8 cellular contexts compared by ENCODE assay signal in genomic region chr14:68685419-68686211, GRCh38.
A peak's percentile ranks its signal among the peaks of the same experiment; 100 is the strongest.
DNase-seq lines count a peak whose midpoint lies in the region; ATAC-seq and TF ChIP-seq lines count a peak whose summit lies in the region.

No MANE protein-coding gene starts in this region.

- H3K4me2 ChIP-seq in DOHH2 (ENCODE audit: low read length) (peak overlapping the region; percentile 97), Karpas-422 (ENCODE audit: low read depth, low read length, poor library complexity, severe bottlenecking) (peak overlapping the region; percentile 69)

- CTCF ChIA-PET in activated CD4-positive, alpha-beta memory T cell treated with anti-CD3 and anti-CD28 coated beads for 36 hours (lab: Charles Lee) = interaction anchor here (0.8 to 1.5 kb wide), 6 partner anchors 99 to 741 kb away, joined by 3 to 9 read pairs (median 4); no protein-coding TSS in a partner anchor

- H3K4me3 ChIP-seq in DOHH2 (ENCODE audit: low read length) (peak overlapping the region; percentile 75), Karpas-422 (ENCODE audit: low read length) (peak overlapping the region; percentile 52; the same call in 1 of the 2 replicates), esophagus muscularis mucosa (no peak overlapping the region)

- peaks cover 33% of the 10 kb centered on the region for H3K79me2 ChIP-seq in DOHH2 (ENCODE audit: control insufficient read depth, low read length)
- H3K79me2 ChIP-seq in Karpas-422 (ENCODE audit: low read length) = no peaks in the 10 kb centered on the region

- H3K9me2 ChIP-seq in DOHH2 (replicated peaks; ENCODE audit: control insufficient read depth, low read length) (no peaks in the 10 kb centered on the region), Karpas-422 (replicated peaks; ENCODE audit: insufficient read depth, low read length) (no peaks in the 10 kb centered on the region)

- H3K9me3 Mint-ChIP-seq in activated CD4-positive, alpha-beta memory T cell treated with anti-CD3 and anti-CD28 coated beads for 36 hours = no peaks in the 10 kb centered on the region

- peaks cover 59% of the 10 kb centered on the region for H3K4me1 Mint-ChIP-seq in activated CD4-positive, alpha-beta memory T cell treated with anti-CD3 and anti-CD28 coated beads for 36 hours (ENCODE audit: low read depth)

- POLR2A ChIA-PET in activated CD4-positive, alpha-beta memory T cell treated with anti-CD3 and anti-CD28 coated beads for 36 hours (lab: Charles Lee) = interaction anchor here (0.6 to 2.0 kb wide), 15 partner anchors 9 to 832 kb away, joined by 3 to 13 read pairs (median 5); partner anchors contain the start of gene ZFP36L1

- H3K4me3 Mint-ChIP-seq in activated CD4-positive, alpha-beta memory T cell treated with anti-CD3 and anti-CD28 coated beads for 36 hours = peak overlapping the region; percentile 47

- peaks cover 31% of the 10 kb centered on the region for H3F3A ChIP-seq in DOHH2 (ENCODE audit: control insufficient read depth, insufficient read depth)

- H3K27ac ChIP-seq in DOHH2 (ENCODE audit: low read depth, low read length) = peak overlapping the region; percentile 97
- H3K27ac ChIP-seq in Karpas-422 (ENCODE audit: low read length) = peak overlapping the region; percentile 91
- H3K27ac ChIP-seq in esophagus muscularis mucosa (replicated peaks in 1 of 4) = peak overlapping the region; percentile 81 to 89 (median 85)

- H3K4me1 ChIP-seq in DOHH2 (ENCODE audit: control insufficient read depth, low read length) = peaks cover 97% of the 10 kb centered on the region
- peaks cover 86% of the 10 kb centered on the region for H3K4me1 ChIP-seq in Karpas-422 (ENCODE audit: low read length)
- peaks cover 51 to 92% (median 84%) of the 10 kb centered on the region in 4 donors for H3K4me1 ChIP-seq in esophagus muscularis mucosa

- H3K9me3 ChIP-seq in DOHH2 (ENCODE audit: control insufficient read depth, insufficient read depth, low read length) (no peaks in the 10 kb centered on the region), Karpas-422 (ENCODE audit: low read length) (no peaks in the 10 kb centered on the region), esophagus muscularis mucosa (no peaks in the 10 kb centered on the region)

- DNase-seq in Karpas-422 (peak; percentile 94), esophagus muscularis mucosa (ENCODE audit: extremely low spot score) (no peak), NCI-H345 treated with DMSO at 0.1 percent for 48 hours (lab: John Stamatoyannopoulos, UW; ENCODE audit: unreplicated experiment) (no peak), GM03348 (ENCODE audit: low spot score) (no peak)
- peak; percentile 92 for DNase-seq in activated CD4-positive, alpha-beta memory T cell treated with anti-CD3 and anti-CD28 coated beads for 36 hours
- DNase-seq in stimulated activated CD4-positive, alpha-beta T cell treated with anti-CD3 and anti-CD28 coated beads, Interleukin-12 subunit alpha, Interleukin-12 subunit beta, amount 100 ng/mL, for 4 hours = peak; percentile 52

- no peak overlapping the region; the same call in 1 of the 2 replicates for H2AFZ ChIP-seq in Karpas-422 (ENCODE audit: low read length)

- 66% methylated on average over 11 of the region's 12 CpGs for WGBS in esophagus muscularis mucosa

- peak overlapping the region; percentile 93 for H3K27ac Mint-ChIP-seq in activated CD4-positive, alpha-beta memory T cell treated with anti-CD3 and anti-CD28 coated beads for 36 hours

- no peaks in the 10 kb centered on the region for H3K27me3 ChIP-seq in DOHH2 (ENCODE audit: control insufficient read depth, low read length)
- no peaks in the 10 kb centered on the region for H3K27me3 ChIP-seq in Karpas-422 (ENCODE audit: low read length)
- H3K27me3 ChIP-seq in esophagus muscularis mucosa = no peaks in the 10 kb centered on the region

- TF ChIP-seq EP300 in esophagus muscularis mucosa (IDR thresholded peaks at IDR 0.05) = peak; percentile 53

- no peak for TF ChIP-seq CTCF in DOHH2 (IDR thresholded peaks at IDR 0.05; ENCODE audit: low read depth, low read length, poor library complexity, severe bottlenecking)
- TF ChIP-seq CTCF in esophagus muscularis mucosa (IDR thresholded peaks at IDR 0.05) = no peak

- ATAC-seq in GM21723 (IDR thresholded peaks at IDR 0.05; ENCODE audit: unreplicated experiment) = peak; percentile 81

- intact Hi-C loops in activated CD4-positive, alpha-beta memory T cell treated with anti-CD3 and anti-CD28 coated beads for 36 hours (cut with micrococcal nuclease) = loop anchor here (1.0 to 10.0 kb wide), 10 partner anchors 22 to 867 kb away; partner anchors contain the start of genes RAD51B and ZFP36L1
- intact Hi-C loops in esophagus muscularis mucosa (cut with DNase I) = loop anchor here (5.0 to 10.0 kb wide), 3 partner anchors 92 to 751 kb away; no protein-coding TSS in a partner anchor

- peak overlapping the region; percentile 59 for H3K9ac ChIP-seq in Karpas-422 (ENCODE audit: low read length)

- H3K36me3 ChIP-seq in DOHH2 (ENCODE audit: control insufficient read depth, low read length) = peaks cover 14% of the 10 kb centered on the region
- H3K36me3 ChIP-seq in Karpas-422 (ENCODE audit: insufficient read depth, low read length) = no peaks in the 10 kb centered on the region
- no peaks in the 10 kb centered on the region for H3K36me3 ChIP-seq in esophagus muscularis mucosa

- H4K20me1 ChIP-seq in DOHH2 (ENCODE audit: control insufficient read depth, insufficient read depth, low read depth, low read length) = no peaks in the 10 kb centered on the region
- H4K20me1 ChIP-seq in Karpas-422 (ENCODE audit: insufficient read depth, low read depth, low read length) = no peaks in the 10 kb centered on the region

- TF ChIP-seq POLR2A in esophagus muscularis mucosa (IDR thresholded peaks at IDR 0.05; ENCODE audit: low read depth) = no peak

- H3K36me3 Mint-ChIP-seq in activated CD4-positive, alpha-beta memory T cell treated with anti-CD3 and anti-CD28 coated beads for 36 hours = no peaks in the 10 kb centered on the region

- H3K27me3 Mint-ChIP-seq in activated CD4-positive, alpha-beta memory T cell treated with anti-CD3 and anti-CD28 coated beads for 36 hours = no peaks in the 10 kb centered on the region

Comparison
In these comparisons a context has a peak if more than half of its experiments do, and no peak if none do; other contexts are left out.
1. H3K4me3 ChIP-seq: peak in DOHH2 (single experiment) and Karpas-422 (single experiment); none in esophagus muscularis mucosa (0 of 4).
2. DNase-seq: peak in Karpas-422 (single experiment), activated CD4-positive, alpha-beta memory T cell treated with anti-CD3 and anti-CD28 coated beads for 36 hours (single experiment) and stimulated activated CD4-positive, alpha-beta T cell treated with anti-CD3 and anti-CD28 coated beads, Interleukin-12 subunit alpha, Interleukin-12 subunit beta, amount 100 ng/mL, for 4 hours (single experiment); none in esophagus muscularis mucosa (single experiment), NCI-H345 treated with DMSO at 0.1 percent for 48 hours (single experiment) and GM03348 (single experiment).
3. Peak in every context shown above with its lines, with median percentiles within 50 percentile points of each other: H3K27ac ChIP-seq.